Comparison of ENCODE assay signal across 8 cellular contexts in genomic region chr12:57518920-57519757, GRCh38. TPM values are rescaled to one million over a fixed set of nuclear protein-coding genes. Genes with fewer than 3 reads are reported as not detected.
DNase-seq lines count a peak whose midpoint lies in the region; ATAC-seq and TF ChIP-seq lines count a peak whose summit lies in the region.

No MANE protein-coding gene starts in this region.

- H3K9me3 ChIP-seq in SK-N-MC (ENCODE audit: low read depth, low read length) = no peaks in the 10 kb centered on the region

- no peaks in the 10 kb centered on the region for H3K9me3 Mint-ChIP-seq in T-helper 1 cell treated with Interleukin-12 subunit alpha and Interleukin-12 subunit beta and Interleukin-4 antibody, amounts not matched to agents 30 μg/mL and 1 μg/mL, for 36 hours
- H3K9me3 Mint-ChIP-seq in naive thymus-derived CD8-positive, alpha-beta T cell = no peaks in the 10 kb centered on the region

- peaks cover 53% of the 10 kb centered on the region for H3K36me3 Mint-ChIP-seq in T-helper 1 cell treated with Interleukin-12 subunit alpha and Interleukin-12 subunit beta and Interleukin-4 antibody, amounts not matched to agents 30 μg/mL and 1 μg/mL, for 36 hours (ENCODE audit: low read depth)
- peaks cover 4 to 54% (median 19%) of the 10 kb centered on the region in 3 donors for H3K36me3 Mint-ChIP-seq in naive thymus-derived CD8-positive, alpha-beta T cell

- POLR2A ChIA-PET in naive thymus-derived CD8-positive, alpha-beta T cell (lab: Charles Lee) = interaction anchor here (1.1 to 8.6 kb wide), 14 partner anchors 9 to 72 kb away, joined by 3 to 135 read pairs (median 8); partner anchors contain the start of genes ARHGAP9, DCTN2, GLI1 and MARS1

- no peaks in the 10 kb centered on the region for H3K27me3 Mint-ChIP-seq in T-helper 1 cell treated with Interleukin-12 subunit alpha and Interleukin-12 subunit beta and Interleukin-4 antibody, amounts not matched to agents 30 μg/mL and 1 μg/mL, for 36 hours (ENCODE audit: low read depth)
- H3K27me3 Mint-ChIP-seq in naive thymus-derived CD8-positive, alpha-beta T cell = peaks cover 0 to 2% (median 0%) of the 10 kb centered on the region in 5 donors

- peaks cover 45% of the 10 kb centered on the region for H3K4me1 Mint-ChIP-seq in T-helper 1 cell treated with Interleukin-12 subunit alpha and Interleukin-12 subunit beta and Interleukin-4 antibody, amounts not matched to agents 30 μg/mL and 1 μg/mL, for 36 hours (ENCODE audit: low read depth)
- peaks cover 33 to 57% (median 53%) of the 10 kb centered on the region in 4 donors for H3K4me1 Mint-ChIP-seq in naive thymus-derived CD8-positive, alpha-beta T cell

- H3K27ac Mint-ChIP-seq in T-helper 1 cell treated with Interleukin-12 subunit alpha and Interleukin-12 subunit beta and Interleukin-4 antibody, amounts not matched to agents 30 μg/mL and 1 μg/mL, for 36 hours = peak overlapping the region; percentile 100
- H3K27ac Mint-ChIP-seq in naive thymus-derived CD8-positive, alpha-beta T cell = peak overlapping the region; percentile 98 to 100 (median 99)

- ATAC-seq in naive thymus-derived CD8-positive, alpha-beta T cell = no peak
- ATAC-seq in HG03175 (IDR thresholded peaks at IDR 0.05; ENCODE audit: unreplicated experiment) (no peak), HG03135 (IDR thresholded peaks at IDR 0.05; ENCODE audit: unreplicated experiment) (no peak)

- H3K4me3 ChIP-seq in SK-N-MC (peak overlapping the region; percentile 94), epithelial cell of esophagus (ENCODE audit: low read length) (peak overlapping the region; percentile 98)

- peaks cover 62% of the 10 kb centered on the region for H3K36me3 ChIP-seq in SK-N-MC (ENCODE audit: insufficient read depth, low read length)

- H3K27ac ChIP-seq in SK-N-MC = peak overlapping the region; percentile 93

- TF ChIP-seq CTCF in epithelial cell of esophagus (IDR thresholded peaks at IDR 0.05; ENCODE audit: insufficient read depth, low read depth, low read length, missing control alignments) = no peak

- DNase-seq in T-helper 1 cell = no peak
- no peak for DNase-seq in SK-N-MC (ENCODE audit: low read depth, low spot score)
- peak; percentile 39 for DNase-seq in epithelial cell of esophagus (ENCODE audit: low read depth)
- peak in 2 of 10 donors; percentile 13 to 19 for DNase-seq in naive thymus-derived CD8-positive, alpha-beta T cell
- no peak for DNase-seq in effector CD8-positive, alpha-beta T cell (lab: John Stamatoyannopoulos, UW)

- H3K9ac ChIP-seq in SK-N-MC (ENCODE audit: insufficient read length) = peak overlapping the region; percentile 98

- H3K4me3 Mint-ChIP-seq in T-helper 1 cell treated with Interleukin-12 subunit alpha and Interleukin-12 subunit beta and Interleukin-4 antibody, amounts not matched to agents 30 μg/mL and 1 μg/mL, for 36 hours = peak overlapping the region; percentile 94
- H3K4me3 Mint-ChIP-seq in naive thymus-derived CD8-positive, alpha-beta T cell = peak overlapping the region; percentile 95 to 99 (median 98)

RNA-seq across cellular contexts. Expression of gene DDIT3, which starts 1.2 kb away (rescaled TPM):
- 10 to 100 TPM; 88.0 to 89.5 TPM for total RNA-seq in naive thymus-derived CD8-positive, alpha-beta T cell
- 10 to 100 TPM; 13.1 to 18.7 (median 15.5) TPM for polyA plus RNA-seq in naive thymus-derived CD8-positive, alpha-beta T cell

RNA-seq across cellular contexts. Expression of gene MBD6, which starts 3.5 kb away (rescaled TPM):
- total RNA-seq in naive thymus-derived CD8-positive, alpha-beta T cell = 100 to 1,000 TPM in 1 of 2 experiments, 10 to 100 TPM in 1; 98.5 to 104 TPM
- 1 to 10 TPM in 2 of 3 donors, under 1 TPM in 1; 0.38 to 2.5 (median 2.1) TPM for polyA plus RNA-seq in naive thymus-derived CD8-positive, alpha-beta T cell

RNA-seq across cellular contexts. Expression of gene DCTN2, which starts 27.9 kb away (rescaled TPM):
- total RNA-seq in naive thymus-derived CD8-positive, alpha-beta T cell = 10 to 100 TPM; 69.0 to 70.5 TPM
- 10 to 100 TPM; 60.6 to 67.8 (median 67.7) TPM for polyA plus RNA-seq in naive thymus-derived CD8-positive, alpha-beta T cell

RNA-seq across cellular contexts. Expression of gene KIF5A, which starts 30.7 kb away (rescaled TPM):
- 1 to 10 TPM; 1.5 to 2.3 TPM for total RNA-seq in naive thymus-derived CD8-positive, alpha-beta T cell
- polyA plus RNA-seq in naive thymus-derived CD8-positive, alpha-beta T cell = under 1 TPM in 2 of 3 donors, not detected in 1; 0.17 to 0.20 TPM

RNA-seq across cellular contexts. Expression of gene MARS1, which starts 31.3 kb away (rescaled TPM):
- total RNA-seq in naive thymus-derived CD8-positive, alpha-beta T cell = 100 to 1,000 TPM; 368 to 386 TPM
- polyA plus RNA-seq in naive thymus-derived CD8-positive, alpha-beta T cell = 10 to 100 TPM; 81.0 to 93.5 (median 91.9) TPM
